2 cellular contexts compared by ENCODE assay signal in genomic region chr7:142870147-142870559, GRCh38.
TF ChIP-seq lines count a peak whose summit lies in the region.

No MANE protein-coding gene starts in this region.

TF ChIP-seq in K562, 482 proteins besides CTCF, POLR2A, EP300 and RAD21:
- TF ChIP-seq RBM25 (IDR thresholded peaks at IDR 0.05; ENCODE audit: low read depth, low read length, severe bottlenecking) (peak; percentile 93), ADNP (tag; IDR thresholded peaks at IDR 0.05) (0 out of 2 replicates have a peak, but pooled peaks have one; percentile 5), ZNF436 (CRISPR knock-in tag; IDR thresholded peaks at IDR 0.05) (peak; percentile 80), BCOR (IDR thresholded peaks at IDR 0.05) (peak; percentile 77), PATZ1 (CRISPR knock-in tag; IDR thresholded peaks at IDR 0.05; ENCODE audit: borderline replicate concordance) (no peak), PRPF4 (IDR thresholded peaks at IDR 0.05; ENCODE audit: insufficient read depth, low read depth, low read length, poor library complexity, severe bottlenecking) (no peak), HCFC1 (IDR thresholded peaks at IDR 0.05; ENCODE audit: low read depth, low read length) (no peak), GTF3C2 (IDR thresholded peaks at IDR 0.05; ENCODE audit: borderline replicate concordance, extremely low read depth, insufficient read length) (peak; percentile 72), KDM1A (IDR thresholded peaks at IDR 0.05) (peak; percentile 38 to 51; a peak in 3 of 4 replicates), ZFP36 (IDR thresholded peaks at IDR 0.05; ENCODE audit: low read depth, low read length, partially characterized antibody) (peak; percentile 99)

TF ChIP-seq in HEK293T, 16 proteins besides CTCF, POLR2A, EP300 and RAD21:
- TF ChIP-seq BHLHE40 (IDR thresholded peaks at IDR 0.05; ENCODE audit: borderline replicate concordance) (no peak), SUZ12 (IDR thresholded peaks at IDR 0.05) (no peak), CTBP1 (IDR thresholded peaks at IDR 0.05; ENCODE audit: borderline replicate concordance) (no peak), LEF1 (IDR thresholded peaks at IDR 0.05; ENCODE audit: borderline replicate concordance) (no peak), FOXK2 (IDR thresholded peaks at IDR 0.05) (no peak), ARNT (IDR thresholded peaks at IDR 0.05) (no peak), NFRKB (IDR thresholded peaks at IDR 0.05) (no peak), FOXM1 (IDR thresholded peaks at IDR 0.05; ENCODE audit: borderline replicate concordance) (no peak)
